Comparison of ENCODE assay signal across 9 cellular contexts in the genomic region with DNA sequence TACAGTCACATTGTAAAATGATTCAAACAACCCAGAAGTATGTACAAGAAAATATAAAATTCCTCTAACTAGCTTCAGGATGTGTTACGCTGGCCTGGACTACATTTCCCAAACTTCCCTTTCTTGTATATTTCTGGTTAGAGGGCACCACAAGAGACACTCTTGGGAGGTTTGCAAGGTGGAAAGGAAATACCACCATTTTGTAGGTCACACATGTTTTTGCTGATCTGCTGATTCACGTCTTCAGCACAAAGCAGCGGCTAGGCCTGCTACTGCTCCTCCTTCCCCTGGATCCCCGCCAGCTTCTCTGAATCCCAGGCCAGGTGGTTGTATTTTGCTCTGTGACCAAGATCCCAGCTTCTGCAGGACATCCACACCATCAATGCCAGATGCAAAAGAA.
DNase-seq lines count a peak whose midpoint lies in the region; ATAC-seq and TF ChIP-seq lines count a peak whose summit lies in the region.
"Had no signal": no experiment of that assay in that cellular context is flagged by ENCODE, and none has a peak within 500 bp of the region (broad histone marks: within the 10 kb centered on the region; RNA-seq: fewer than 3 reads in every experiment).

No MANE protein-coding gene starts in this region.

- H3K4me3 Mint-ChIP-seq in HFFc6: no peak overlapping the region
- no peak overlapping the region for H3K4me3 Mint-ChIP-seq in CD4-positive, alpha-beta T cell
- no peak overlapping the region for H3K4me3 Mint-ChIP-seq in Calu3 (ENCODE audit: low read depth, unreplicated experiment)
- H3K4me3 Mint-ChIP-seq: T-helper 1 cell treated with Interleukin-12 subunit alpha and Interleukin-12 subunit beta and Interleukin-4 antibody, amounts not matched to agents 30 μg/mL and 1 μg/mL, for 36 hours had no signal

- POLR2A ChIA-PET in CD4-positive, alpha-beta T cell (lab: Charles Lee): no interaction called here

- ATAC-seq in GM21619 (IDR thresholded peaks at IDR 0.05; ENCODE audit: unreplicated experiment): no peak
- no peak for ATAC-seq in CD4-positive, alpha-beta T cell (ENCODE audit: poor library complexity)

- BruUV-seq in Calu3 (replicated peaks; lab: Mats Ljungman, UMichigan): no TSS peak

- no peak overlapping the region for H3K4me3 ChIP-seq in foreskin fibroblast (ENCODE audit: low read depth in 1 of 2, low read length in 2 of 2)

- no peaks in the 10 kb centered on the region for H3K27me3 ChIP-seq in CD4-positive, alpha-beta T cell (ENCODE audit: control insufficient read depth, insufficient read depth, low read length)

- H3K27me3 Mint-ChIP-seq in HFFc6 (ENCODE audit: insufficient read depth) (no peaks in the 10 kb centered on the region; the same call in 1 of the 2 replicates), Calu3 (ENCODE audit: unreplicated experiment) (no peaks in the 10 kb centered on the region)
- no peaks in the 10 kb centered on the region for H3K27me3 Mint-ChIP-seq in CD4-positive, alpha-beta T cell

- H3K9me3 ChIP-seq in CD4-positive, alpha-beta T cell (ENCODE audit: control insufficient read depth, low read length): no peaks in the 10 kb centered on the region

- intact Hi-C loops in CD4-positive, alpha-beta T cell (cut with DNase I, micrococcal nuclease): no loop called here
- intact Hi-C loops in Calu3 (cut with micrococcal nuclease; ENCODE audit: unreplicated experiment): no loop called here

- DNase-seq in ACHN: peak; percentile 21
- DNase-seq in HFFc6: peak; percentile 39
- peak; percentile 70 for DNase-seq in SHP77 treated with DMSO at 0.1 percent for 48 hours (lab: John Stamatoyannopoulos, UW)
- DNase-seq in foreskin fibroblast: peak; percentile 78 to 90
- DNase-seq in T-helper 1 cell: no peak
- DNase-seq in CD4-positive, alpha-beta T cell: no peak
- DNase-seq in Calu3: no peak

- TF ChIP-seq CTCF in HFFc6 (IDR thresholded peaks at IDR 0.05) (no peak), foreskin fibroblast (IDR thresholded peaks at IDR 0.05; ENCODE audit: low read depth, low read length) (no peak), Calu3 (IDR thresholded peaks at IDR 0.05; ENCODE audit: unreplicated experiment) (no peak)
- no peak for TF ChIP-seq CTCF in CD4-positive, alpha-beta T cell (IDR thresholded peaks at IDR 0.05)

- H3K36me3 Mint-ChIP-seq in HFFc6 (ENCODE audit: low read depth) (peaks cover 16% of the 10 kb centered on the region), Calu3 (ENCODE audit: insufficient read depth, unreplicated experiment) (no peaks in the 10 kb centered on the region)
- peaks cover 23% of the 10 kb centered on the region for H3K36me3 Mint-ChIP-seq in CD4-positive, alpha-beta T cell (ENCODE audit: low read depth)

- H3K4me1 Mint-ChIP-seq in HFFc6 (ENCODE audit: low read depth) (peaks cover 33% of the 10 kb centered on the region), Calu3 (ENCODE audit: low read depth, unreplicated experiment) (peaks cover 9% of the 10 kb centered on the region)
- no peaks in the 10 kb centered on the region for H3K4me1 Mint-ChIP-seq in CD4-positive, alpha-beta T cell (ENCODE audit: low read depth)

- H3K9me3 Mint-ChIP-seq in HFFc6 (no peaks in the 10 kb centered on the region), Calu3 (ENCODE audit: low read depth, unreplicated experiment) (peaks cover 2% of the 10 kb centered on the region)
- peaks cover 4% of the 10 kb centered on the region for H3K9me3 Mint-ChIP-seq in CD4-positive, alpha-beta T cell

- no peak overlapping the region for H3K27ac ChIP-seq in CD4-positive, alpha-beta T cell (ENCODE audit: low read depth, low read length)

- H3K27ac Mint-ChIP-seq in HFFc6 (peak overlapping the region; percentile 92), Calu3 (ENCODE audit: unreplicated experiment) (no peak overlapping the region)
- no peak overlapping the region for H3K27ac Mint-ChIP-seq in CD4-positive, alpha-beta T cell
- H3K27ac Mint-ChIP-seq: T-helper 1 cell treated with Interleukin-12 subunit alpha and Interleukin-12 subunit beta and Interleukin-4 antibody, amounts not matched to agents 30 μg/mL and 1 μg/mL, for 36 hours had no signal

- in situ Hi-C loops in ACHN (cut with HindIII; ENCODE audit: low pct_ligation_motif_present, low pct_unique_long_range_greater_than_20kb, low sequenced_read_pairs): no loop called here

- CTCF ChIA-PET in CD4-positive, alpha-beta T cell (lab: Charles Lee): no interaction called here
- CTCF ChIA-PET in Calu3 (lab: Charles Lee): no interaction called here

Comparison
In these comparisons a context has a peak if more than half of its experiments do, and no peak if none do; other contexts are left out.
1. DNase-seq: peak in ACHN (single experiment), HFFc6 (single experiment), SHP77 treated with DMSO at 0.1 percent for 48 hours (single experiment) and foreskin fibroblast (2 of 2); none in T-helper 1 cell (0 of 5), CD4-positive, alpha-beta T cell (0 of 10) and Calu3 (single experiment).